ENCODE assay signal across 10 cellular contexts in the genomic region with DNA sequence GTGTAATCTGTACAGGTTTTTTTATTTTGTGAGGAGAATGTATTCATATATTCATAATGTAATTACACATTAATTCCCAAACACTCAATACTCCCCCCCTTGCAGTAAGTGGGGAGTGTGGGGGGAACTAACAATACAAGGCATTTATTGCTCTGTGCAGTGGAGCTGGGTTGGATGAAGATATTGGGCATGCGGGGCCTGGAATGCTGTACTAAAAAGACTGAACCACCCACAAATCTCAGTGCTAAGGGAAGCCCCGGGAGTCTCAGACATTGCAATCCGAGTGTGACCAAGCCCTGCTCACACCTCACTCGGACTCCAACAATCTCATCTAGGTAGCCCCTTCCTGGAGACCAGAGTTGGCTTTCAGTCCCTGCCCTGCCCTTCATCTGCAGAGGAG.
"Had no signal": no experiment of that assay in that cellular context is flagged by ENCODE, and none has a peak within 500 bp of the region (broad histone marks: within the 10 kb centered on the region; RNA-seq: fewer than 3 reads in every experiment).

No MANE protein-coding gene starts in this region.

- DNase-seq: activated effector memory CD4-positive, alpha-beta T cell treated with Interleukin-2 at 50 U/mL for 16 hours; brain microvascular endothelial cell; foreskin keratinocyte; heart right ventricle; stimulated activated CD4-positive, alpha-beta T cell treated with anti-CD3 and anti-CD28 coated beads, Interleukin-15, amount 100 ng/mL, for 24 hours; stimulated activated CD4-positive, alpha-beta T cell treated with anti-CD3 and anti-CD28 coated beads, Interleukin-4, amount 100 ng/mL, for 24 hours; stimulated activated naive CD8-positive, alpha-beta T cell treated with anti-CD3 and anti-CD28 coated beads, Interleukin-15, amount 100 ng/mL, for 72 hours; transverse colon had no signal

- H3K4me3 ChIP-seq: heart right ventricle, transverse colon had no signal

- H3K36me3 ChIP-seq: brain microvascular endothelial cell, heart right ventricle, transverse colon had no signal

- ATAC-seq: heart right ventricle had no signal

- H3K27me3 ChIP-seq: foreskin keratinocyte had no signal

- H3K27ac ChIP-seq: brain microvascular endothelial cell, heart right ventricle, transverse colon had no signal

- H3K9me3 Mint-ChIP-seq: activated naive CD4-positive, alpha-beta T cell treated with anti-CD3 and anti-CD28 coated beads, Interleukin-2, amount 50 U/mL, for 72 hours; naive thymus-derived CD8-positive, alpha-beta T cell; stimulated activated naive CD8-positive, alpha-beta T cell treated with anti-CD3 and anti-CD28 coated beads, Interleukin-15, amount 100 ng/mL, for 72 hours had no signal

- H3K36me3 Mint-ChIP-seq: activated naive CD4-positive, alpha-beta T cell treated with anti-CD3 and anti-CD28 coated beads, Interleukin-2, amount 50 U/mL, for 72 hours; naive thymus-derived CD8-positive, alpha-beta T cell had no signal

- H3K9me3 ChIP-seq: heart right ventricle, transverse colon had no signal
